In the genomic region with DNA sequence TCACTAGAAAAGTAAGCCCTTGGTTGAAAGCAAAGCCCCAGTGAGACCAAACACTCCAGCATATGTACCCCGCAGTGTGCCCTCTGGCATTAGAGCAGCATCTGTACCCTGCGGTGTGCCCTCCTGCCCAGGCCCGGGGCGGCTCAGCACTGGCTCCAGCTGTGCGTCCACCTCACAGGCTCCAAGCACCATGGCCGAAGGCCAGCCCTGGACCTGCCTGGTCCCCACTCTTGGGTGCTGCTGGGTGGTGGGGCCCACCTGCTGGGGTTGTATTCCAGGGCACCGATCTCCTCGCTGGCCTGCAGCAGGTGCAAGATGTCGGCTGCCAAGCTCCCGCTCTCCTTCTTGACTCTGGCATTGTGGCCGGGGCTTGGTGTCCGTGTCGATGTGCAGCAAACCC, we compare ENCODE assay signal across 15 cellular contexts.
A peak's percentile ranks its signal among the peaks of the same experiment; 100 is the strongest.
DNase-seq lines count a peak whose midpoint lies in the region; ATAC-seq and TF ChIP-seq lines count a peak whose summit lies in the region.
"Had no signal": no experiment of that assay in that cellular context is flagged by ENCODE, and none has a peak within 500 bp of the region (broad histone marks: within the 10 kb centered on the region; RNA-seq: fewer than 3 reads in every experiment).

No MANE protein-coding gene starts in this region.

- no peak overlapping the region for H2AFZ ChIP-seq in osteoblast (ENCODE audit: low read length)
- H2AFZ ChIP-seq: GM23248 had no signal

- H3K36me3 ChIP-seq in H7 (replicated peaks; ENCODE audit: control insufficient read depth, insufficient read depth, low read length) (no peaks in the 10 kb centered on the region), osteoblast (ENCODE audit: insufficient read depth, low read length) (no peaks in the 10 kb centered on the region)

- H3K9me3 Mint-ChIP-seq in activated naive CD4-positive, alpha-beta T cell treated with anti-CD3 and anti-CD28 coated beads, Interleukin-2, amount 50 U/mL, for 72 hours = peaks cover 10 to 11% of the 10 kb centered on the region in 2 donors

- no peaks in the 10 kb centered on the region for H3K27me3 ChIP-seq in H7 (ENCODE audit: control insufficient read depth, insufficient read depth, low read length)
- no peaks in the 10 kb centered on the region for H3K27me3 ChIP-seq in osteoblast (ENCODE audit: insufficient read depth, low read length)

- no peak overlapping the region for H3K27ac ChIP-seq in osteoblast (ENCODE audit: low read depth, low read length)
- H3K27ac ChIP-seq: GM23248 had no signal

- ATAC-seq in GM21723 (IDR thresholded peaks at IDR 0.05; ENCODE audit: unreplicated experiment) = no peak
- ATAC-seq in activated naive CD4-positive, alpha-beta T cell treated with anti-CD3 and anti-CD28 coated beads, Interleukin-2, amount 50 U/mL, for 72 hours = no peak

- no peak overlapping the region for H3K4me3 ChIP-seq in H7 (ENCODE audit: insufficient read depth, low read depth, low read length)
- H3K4me3 ChIP-seq in osteoblast (ENCODE audit: insufficient read depth, low read length) = no peak overlapping the region
- H3K4me3 ChIP-seq: GM23248 had no signal

- no peak overlapping the region for H3K4me2 ChIP-seq in osteoblast (ENCODE audit: insufficient read depth, low read length)

- peaks cover 0 to 8% of the 10 kb centered on the region in 2 donors for H3K36me3 Mint-ChIP-seq in activated naive CD4-positive, alpha-beta T cell treated with anti-CD3 and anti-CD28 coated beads, Interleukin-2, amount 50 U/mL, for 72 hours

- no peak for TF ChIP-seq CTCF in osteoblast (IDR thresholded peaks at IDR 0.05; ENCODE audit: extremely low read depth, low read depth, low read length)

- H3K9me3 ChIP-seq in osteoblast (ENCODE audit: low read depth, low read length) = no peaks in the 10 kb centered on the region

- H3K4me1 ChIP-seq in osteoblast (ENCODE audit: insufficient read depth, low read length) = no peaks in the 10 kb centered on the region

- DNase-seq in activated effector memory CD4-positive, alpha-beta T cell treated with anti-CD3 and anti-CD28 coated beads, Interleukin-2, amount 50 U/mL, for 16 hours = peak; percentile 50
- DNase-seq in activated effector memory CD4-positive, alpha-beta T cell treated with Interleukin-2 at 50 U/mL for 16 hours = no peak
- DNase-seq in H7 (peak; percentile 20), osteoblast (ENCODE audit: insufficient read length, low spot score, missing footprints) (peak; percentile 63), T-helper 2 cell (no peak)
- DNase-seq in activated naive CD4-positive, alpha-beta T cell treated with anti-CD3 and anti-CD28 coated beads, Interleukin-2, amount 50 U/mL, for 72 hours (ENCODE audit: low spot score in 2 of 2) = no peak
- DNase-seq: ACHN; C1 segment of cervical spinal cord; CD4-positive, alpha-beta T cell; DMS153; DMS79 treated with DMSO at 0.1 percent for 48 hours; EL; GM23248 had no signal

- no peak overlapping the region for H3K27ac Mint-ChIP-seq in activated naive CD4-positive, alpha-beta T cell treated with anti-CD3 and anti-CD28 coated beads, Interleukin-2, amount 50 U/mL, for 72 hours
- H3K27ac Mint-ChIP-seq: B cell; CD4-positive, alpha-beta T cell had no signal

- H4K20me1 ChIP-seq in osteoblast (ENCODE audit: insufficient read depth, low read length) = no peaks in the 10 kb centered on the region

- H3K79me2 ChIP-seq in osteoblast (ENCODE audit: insufficient read depth, low read length) = no peaks in the 10 kb centered on the region

Comparison
In these comparisons a context has a peak if more than half of its experiments do, and no peak if none do; other contexts are left out.
1. DNase-seq: peak in activated effector memory CD4-positive, alpha-beta T cell treated with anti-CD3 and anti-CD28 coated beads, Interleukin-2, amount 50 U/mL, for 16 hours (single experiment), H7 (single experiment) and osteoblast (single experiment); none in activated effector memory CD4-positive, alpha-beta T cell treated with Interleukin-2 at 50 U/mL for 16 hours (single experiment), activated naive CD4-positive, alpha-beta T cell treated with anti-CD3 and anti-CD28 coated beads, Interleukin-2, amount 50 U/mL, for 72 hours (0 of 2) and T-helper 2 cell (0 of 5).